ENCODE assay signal across 8 cellular contexts in the genomic region with DNA sequence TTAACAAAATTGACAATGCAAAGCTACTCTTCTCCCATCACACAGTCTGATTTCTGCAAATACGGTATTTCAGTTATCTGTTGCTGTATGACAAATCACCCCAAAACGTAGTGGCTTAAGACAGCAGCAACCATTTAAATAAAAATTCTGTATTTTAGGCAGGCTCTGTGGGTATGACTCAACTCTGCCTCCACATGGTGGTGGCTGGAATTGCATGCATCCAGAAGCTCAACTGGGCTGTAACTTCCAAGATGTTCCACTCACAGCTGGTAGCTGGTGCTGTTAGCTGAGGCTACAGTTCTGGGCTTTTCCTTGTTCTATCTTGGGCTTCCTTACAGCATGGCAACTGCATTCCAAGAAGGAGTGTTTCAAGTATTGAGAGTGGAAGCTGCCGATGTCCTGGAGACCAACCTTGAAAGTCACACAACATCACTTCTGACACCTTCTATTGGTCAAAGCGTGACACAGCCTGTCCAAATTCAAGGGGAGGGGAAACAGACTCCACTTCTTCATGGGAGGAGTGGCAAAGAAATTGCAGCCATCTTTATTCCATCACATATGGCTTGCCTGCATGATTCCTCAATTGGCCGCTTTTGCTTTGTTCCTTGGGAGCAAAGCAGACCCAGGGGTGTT. TPM values are rescaled to one million over a fixed set of nuclear protein-coding genes. Genes with fewer than 3 reads are reported as not detected.
DNase-seq lines count a peak whose midpoint lies in the region; ATAC-seq and TF ChIP-seq lines count a peak whose summit lies in the region.

No MANE protein-coding gene starts in this region.

- H3K36me3 Mint-ChIP-seq in Caco-2 (ENCODE audit: insufficient read depth, unreplicated experiment) (no peaks in the 10 kb centered on the region), endothelial cell (ENCODE audit: low read depth, unreplicated experiment) (no peaks in the 10 kb centered on the region)

- H3K27ac Mint-ChIP-seq in Caco-2 (ENCODE audit: unreplicated experiment) (no peak overlapping the region), endothelial cell (ENCODE audit: unreplicated experiment) (no peak overlapping the region)

- POLR2A ChIA-PET in Caco-2 (lab: Charles Lee), result no interaction called here

- H3K4me3 ChIP-seq in Caco-2 (ENCODE audit: low read depth, low read length), result no peak overlapping the region
- H3K4me3 ChIP-seq in MM.1S (ENCODE audit: low read length), result no peak overlapping the region
- H3K4me3 ChIP-seq in psoas muscle, result no peak overlapping the region

- H3K9me3 ChIP-seq in Caco-2 (peaks cover 10% of the 10 kb centered on the region), MM.1S (replicated peaks; ENCODE audit: insufficient read depth, low read length) (no peaks in the 10 kb centered on the region), psoas muscle (peaks cover 9% of the 10 kb centered on the region)

- WGBS in psoas muscle, 3 donors, result 64 to 68% (median 68%) methylated on average over 5 of the region's 5 CpGs

- peaks cover 8% of the 10 kb centered on the region for H3K4me1 Mint-ChIP-seq in Caco-2 (ENCODE audit: low read depth, unreplicated experiment)
- peaks cover 11% of the 10 kb centered on the region for H3K4me1 Mint-ChIP-seq in endothelial cell (ENCODE audit: unreplicated experiment)

- H2AFZ ChIP-seq in MM.1S (ENCODE audit: low read length), result no peak overlapping the region

- CTCF ChIA-PET in Caco-2 (lab: Charles Lee), result interaction anchor here (0.6 to 1.4 kb wide), 4 partner anchors 9 to 51 kb away, joined by 3 to 10 read pairs (median 5); no protein-coding TSS in a partner anchor

- H3K27me3 ChIP-seq in Caco-2 (replicated peaks; ENCODE audit: control insufficient read depth, insufficient read depth, low read length), result no peaks in the 10 kb centered on the region
- no peaks in the 10 kb centered on the region for H3K27me3 ChIP-seq in MM.1S (replicated peaks; ENCODE audit: insufficient read depth, low read length)
- H3K27me3 ChIP-seq in psoas muscle (ENCODE audit: insufficient read depth in 3 of 3, low read length in 2 of 3), result no peaks in the 10 kb centered on the region

- ATAC-seq in psoas muscle (peak in 1 of 4 donors; percentile 31), HG02852 (IDR thresholded peaks at IDR 0.05; ENCODE audit: unreplicated experiment) (no peak)

- no peak overlapping the region for H3K27ac ChIP-seq in MM.1S (ENCODE audit: low read length)
- H3K27ac ChIP-seq in psoas muscle, result no peak overlapping the region

- intact Hi-C loops in Caco-2 (cut with micrococcal nuclease; ENCODE audit: unreplicated experiment), result no loop called here
- intact Hi-C loops in psoas muscle (cut with DNase I), result loop anchor here in 1 of 2 donors (10.0 kb wide), 1 partner anchor 258 kb away; a partner anchor contains a TSS

- no peaks in the 10 kb centered on the region for H3K9me2 ChIP-seq in MM.1S (replicated peaks; ENCODE audit: insufficient read depth, low read length)

- no peak overlapping the region for H3K4me3 Mint-ChIP-seq in Caco-2 (ENCODE audit: unreplicated experiment)
- no peak overlapping the region for H3K4me3 Mint-ChIP-seq in endothelial cell (ENCODE audit: unreplicated experiment)

- H3K4me1 ChIP-seq in Caco-2, result no peaks in the 10 kb centered on the region
- no peaks in the 10 kb centered on the region for H3K4me1 ChIP-seq in MM.1S (ENCODE audit: low read length)
- no peaks in the 10 kb centered on the region for H3K4me1 ChIP-seq in psoas muscle

- no peaks in the 10 kb centered on the region for H3K79me2 ChIP-seq in MM.1S (ENCODE audit: low read length)

- H3K36me3 ChIP-seq in Caco-2 (ENCODE audit: control insufficient read depth, insufficient read depth, low read length), result no peaks in the 10 kb centered on the region
- H3K36me3 ChIP-seq in MM.1S (replicated peaks; ENCODE audit: insufficient read depth, low read length), result no peaks in the 10 kb centered on the region
- H3K36me3 ChIP-seq in psoas muscle (ENCODE audit: insufficient read depth in 1 of 2, low read depth in 1 of 2), result no peaks in the 10 kb centered on the region

- H3K4me2 ChIP-seq in MM.1S (ENCODE audit: low read depth, low read length), result no peak overlapping the region

- no peak overlapping the region for H3K9ac ChIP-seq in MM.1S (ENCODE audit: low read length)

- H3K27me3 Mint-ChIP-seq in Caco-2 (ENCODE audit: insufficient read depth, unreplicated experiment) (no peaks in the 10 kb centered on the region), endothelial cell (ENCODE audit: unreplicated experiment) (peaks cover 1% of the 10 kb centered on the region)

- TF ChIP-seq CTCF in Caco-2 (IDR thresholded peaks at IDR 0.05; ENCODE audit: insufficient read depth in 1 of 2, low read depth in 1 of 2, low read length in 1 of 2, severe bottlenecking in 1 of 2, unreplicated experiment in 1 of 2) (peak; percentile 72 to 83), MM.1S (IDR thresholded peaks at IDR 0.05; ENCODE audit: low read length) (peak; percentile 94), endothelial cell (IDR thresholded peaks at IDR 0.05; ENCODE audit: unreplicated experiment) (peak; percentile 96), psoas muscle (IDR thresholded peaks at IDR 0.05) (peak; percentile 63)

- no TSS peak for BruUV-seq in Caco-2 (replicated peaks; lab: Mats Ljungman, UMichigan)

- DNase-seq in Caco-2, result peak in 1 of 2 experiments; percentile 39
- DNase-seq in MM.1S, result peak; percentile 56
- DNase-seq in activated CD4-positive, alpha-beta T cell treated with anti-CD3 and anti-CD28 coated beads, Interleukin-2, amount 50 U/mL, for 48 hours, result peak; percentile 71 to 80
- DNase-seq in endothelial cell (ENCODE audit: low spot score), result peak; percentile 57
- no peak for DNase-seq in psoas muscle
- no peak for DNase-seq in pons (ENCODE audit: low spot score)
- no peak for DNase-seq in occipital lobe (lab: John Stamatoyannopoulos, UW)

- H4K20me1 ChIP-seq in MM.1S (ENCODE audit: insufficient read depth, low read length), result no peaks in the 10 kb centered on the region

- H3F3A ChIP-seq in MM.1S (ENCODE audit: insufficient read depth, low read length), result no peaks in the 10 kb centered on the region

- H3K9me3 Mint-ChIP-seq in Caco-2 (ENCODE audit: unreplicated experiment), result peaks cover 20% of the 10 kb centered on the region
- no peaks in the 10 kb centered on the region for H3K9me3 Mint-ChIP-seq in endothelial cell (ENCODE audit: unreplicated experiment)

RNA-seq across cellular contexts. Expression of a gene that starts 39.7 kb away (rescaled TPM):
- total RNA-seq in Caco-2 (2022) (not detected in 2 replicates), endothelial cell (ENCODE audit: unreplicated experiment) (not detected), psoas muscle (not detected), occipital lobe (0.47 TPM)
- polyA plus RNA-seq in psoas muscle, result under 1 TPM; 0.05 to 0.09 (median 0.08) TPM

RNA-seq across cellular contexts. Expression of a gene that starts 55.5 kb away (rescaled TPM):
- total RNA-seq in Caco-2 (2022) (51.8 and 57.2 TPM in 2 replicates), endothelial cell (ENCODE audit: unreplicated experiment) (6.3 TPM), psoas muscle (10 to 100 TPM; 23.0 to 44.3 (median 26.2) TPM), occipital lobe (0.16 TPM)
- 10 to 100 TPM; 12.1 to 15.8 (median 14.5) TPM for polyA plus RNA-seq in psoas muscle

Comparison
In these comparisons a context has a peak if more than half of its experiments do, and no peak if none do; other contexts are left out.
1. DNase-seq: peak in MM.1S (single experiment), activated CD4-positive, alpha-beta T cell treated with anti-CD3 and anti-CD28 coated beads, Interleukin-2, amount 50 U/mL, for 48 hours (2 of 2) and endothelial cell (single experiment); none in psoas muscle (0 of 2), pons (single experiment) and occipital lobe (single experiment).
2. Peak in every context shown above with its lines, with median percentiles within 50 percentile points of each other: CTCF ChIP-seq.